In genomic region chr19:41426952-41427646, GRCh38 we compare ENCODE assay signal across 8 cellular contexts. TPM values are rescaled to one million over a fixed set of nuclear protein-coding genes. Genes with fewer than 3 reads are reported as not detected.
DNase-seq lines count a peak whose midpoint lies in the region; ATAC-seq, FAIRE-seq and TF ChIP-seq lines count a peak whose summit lies in the region.

TSS of gene B3GNT8 (minus strand) at chr19:41427374. CDS start at chr19:41426778, 596 bp downstream.

- H3K27ac ChIP-seq in small intestine (ENCODE audit: low read depth in 1 of 2, low read length in 1 of 2) = peak within 1 kb of the TSS; percentile 91 to 93

- no peak for DNase-seq in BJ (ENCODE audit: low read depth)
- peak in 70 of 76 experiments; percentile 8 to 93 (median 76) for DNase-seq in HUDEP-2 (lab: John Stamatoyannopoulos, UW; ENCODE audit: unreplicated experiment in 76 of 76)
- peak; percentile 47 for DNase-seq in MCF 10A (ENCODE audit: unreplicated experiment)
- DNase-seq in iPS-NIHi7 (ENCODE audit: extremely low spot score) = peak; percentile 96
- peak; percentile 96 for DNase-seq in small intestine

- CTCF ChIA-PET in BJ (lab: Yijun Ruan, JAX) = interaction anchor here (0.6 to 2.4 kb wide), 6 partner anchors 9 to 168 kb away, joined by 3 to 10 read pairs (median 6); partner anchors contain the start of gene DMAC2
- CTCF ChIA-PET in MCF 10A (lab: Yijun Ruan, JAX) = no interaction called here

- H3K9me3 Mint-ChIP-seq in T-helper 1 cell treated with Interleukin-12 subunit alpha and Interleukin-12 subunit beta and Interleukin-4 antibody, amounts not matched to agents 30 μg/mL and 1 μg/mL, for 36 hours = no peaks in the 10 kb centered on the region
- no peaks in the 10 kb centered on the region for H3K9me3 Mint-ChIP-seq in MCF 10A (ENCODE audit: unreplicated experiment)

- no peak for FAIRE-seq in small intestine (lab: Jason Lieb, UNC)

- peaks cover 13% of the 10 kb centered on the region for H3K4me1 Mint-ChIP-seq in T-helper 1 cell treated with Interleukin-12 subunit alpha and Interleukin-12 subunit beta and Interleukin-4 antibody, amounts not matched to agents 30 μg/mL and 1 μg/mL, for 36 hours (ENCODE audit: low read depth)
- peaks cover 8% of the 10 kb centered on the region for H3K4me1 Mint-ChIP-seq in MCF 10A (ENCODE audit: insufficient read depth, unreplicated experiment)

- peak within 1 kb of the TSS; percentile 52 for H3K4me3 ChIP-seq in BJ (ENCODE audit: low read depth, low read length)
- H3K4me3 ChIP-seq in small intestine (ENCODE audit: low read depth in 1 of 2, low read length in 2 of 2) = peak within 1 kb of the TSS; percentile 31 to 78

- H3K4me3 Mint-ChIP-seq in T-helper 1 cell treated with Interleukin-12 subunit alpha and Interleukin-12 subunit beta and Interleukin-4 antibody, amounts not matched to agents 30 μg/mL and 1 μg/mL, for 36 hours = peak within 1 kb of the TSS; percentile 88
- H3K4me3 Mint-ChIP-seq in MCF 10A (ENCODE audit: unreplicated experiment) = no peak within 1 kb of the TSS

- no peak for ATAC-seq in HG02884 (IDR thresholded peaks at IDR 0.05; ENCODE audit: unreplicated experiment)
- ATAC-seq in HG03025 (IDR thresholded peaks at IDR 0.05; ENCODE audit: low FRiP score, unreplicated experiment) = no peak

- H3K4me1 ChIP-seq in small intestine (ENCODE audit: control insufficient read depth in 2 of 2, insufficient read depth in 1 of 2, low read depth in 1 of 2, low read length in 1 of 2) = peaks cover 0 to 2% of the 10 kb centered on the region in 2 donors

- no TSS peak for BruUV-seq in MCF 10A (replicated peaks; lab: Mats Ljungman, UMichigan)

- no peaks in the 10 kb centered on the region for H3K27me3 ChIP-seq in BJ (ENCODE audit: control insufficient read depth, insufficient read depth, low read length)
- H3K27me3 ChIP-seq in small intestine (ENCODE audit: control insufficient read depth in 2 of 2, insufficient read depth in 2 of 2, low read length in 2 of 2) = no peaks in the 10 kb centered on the region

- intact Hi-C loops in MCF 10A (cut with micrococcal nuclease) = no loop called here

- WGBS in small intestine, 3 donors = 6 to 15% (median 9%) methylated on average over 15 to 19 of the region's 19 CpGs

- H3K27me3 Mint-ChIP-seq in T-helper 1 cell treated with Interleukin-12 subunit alpha and Interleukin-12 subunit beta and Interleukin-4 antibody, amounts not matched to agents 30 μg/mL and 1 μg/mL, for 36 hours (ENCODE audit: low read depth) = no peaks in the 10 kb centered on the region
- H3K27me3 Mint-ChIP-seq in MCF 10A (ENCODE audit: insufficient read depth, unreplicated experiment) = no peaks in the 10 kb centered on the region

- peak within 1 kb of the TSS; percentile 91 for H3K27ac Mint-ChIP-seq in T-helper 1 cell treated with Interleukin-12 subunit alpha and Interleukin-12 subunit beta and Interleukin-4 antibody, amounts not matched to agents 30 μg/mL and 1 μg/mL, for 36 hours
- H3K27ac Mint-ChIP-seq in MCF 10A (ENCODE audit: low read depth, unreplicated experiment) = peak within 1 kb of the TSS; percentile 29

- TF ChIP-seq CTCF in BJ (IDR thresholded peaks at IDR 0.05; ENCODE audit: insufficient read depth, low read depth, low read length) (no peak), MCF 10A (IDR thresholded peaks at IDR 0.05; ENCODE audit: unreplicated experiment) (no peak)

- no peaks in the 10 kb centered on the region for H3K9me3 ChIP-seq in small intestine (ENCODE audit: control insufficient read depth, low read depth)

- peaks cover 8% of the 10 kb centered on the region for H3K36me3 Mint-ChIP-seq in T-helper 1 cell treated with Interleukin-12 subunit alpha and Interleukin-12 subunit beta and Interleukin-4 antibody, amounts not matched to agents 30 μg/mL and 1 μg/mL, for 36 hours (ENCODE audit: low read depth)
- H3K36me3 Mint-ChIP-seq in MCF 10A (ENCODE audit: insufficient read depth, unreplicated experiment) = peaks cover 31% of the 10 kb centered on the region

- H3K36me3 ChIP-seq in BJ (ENCODE audit: control insufficient read depth, insufficient read depth, low read length) (peaks cover 22% of the 10 kb centered on the region), small intestine (ENCODE audit: control insufficient read depth in 2 of 2, insufficient read depth in 2 of 2, low read length in 2 of 2) (peaks cover 5 to 10% of the 10 kb centered on the region in 2 donors)

- POLR2A ChIA-PET in BJ (lab: Charles Lee) (interaction anchor here (0.7 kb wide), 1 partner anchor 74 kb away, joined by 13 read pairs; no protein-coding TSS in a partner anchor), MCF 10A (lab: Yijun Ruan, JAX) (interaction anchor here (0.9 to 2.0 kb wide), 2 partner anchors 10 to 12 kb away, joined by 3 to 6 read pairs; partner anchors contain the start of gene DMAC2)

RNA-seq across cellular contexts. Expression of gene B3GNT8, which starts in this region (rescaled TPM):
- polyA plus RNA-seq in BJ (2011; rRNA removed) = 0.36 and 0.40 TPM in 2 replicates
- polyA minus RNA-seq in BJ (2011; rRNA and poly(A)+ RNA removed) = 0.85 and 2.5 TPM in 2 replicates
- total RNA-seq in MCF 10A (2022) = not detected in 2 replicates
- 100 to 1,000 TPM in 1 of 3 donors, 10 to 100 TPM in 2; 27.5 to 125 (median 70.2) TPM for polyA plus RNA-seq in small intestine

Comparison
In these comparisons a context has a peak if more than half of its experiments do, and no peak if none do; other contexts are left out.
1. RNA of gene B3GNT8 (polyA plus RNA-seq): 27.5 to 125 TPM in small intestine; 0.36 to 0.40 TPM in BJ; every median in the first group is over 10 times any median in the second.
2. Peak in DNase-seq in MCF 10A; RNA of the gene not detected or under 1 TPM.